Comparison of ENCODE assay signal across 1 cellular context in the genomic region with DNA sequence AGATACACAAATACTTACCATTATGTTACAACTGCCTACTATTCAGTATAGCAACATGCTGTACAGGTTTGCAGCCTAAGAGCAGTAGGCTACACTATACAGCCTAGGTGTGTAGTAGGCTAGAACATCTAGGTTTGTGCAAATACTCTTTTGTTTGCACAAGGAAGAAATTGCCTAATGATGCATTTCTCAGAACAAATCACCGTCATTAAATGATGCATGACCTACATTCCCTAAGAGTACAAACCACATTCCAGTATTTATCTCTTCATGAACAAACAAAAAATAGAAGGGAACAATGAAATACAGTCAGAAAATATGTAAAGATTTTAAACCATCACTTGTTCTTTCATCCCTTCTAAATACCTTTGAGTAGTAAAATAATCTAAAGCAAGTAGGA.
TF ChIP-seq lines count a peak whose summit lies in the region.

No MANE protein-coding gene starts in this region.

TF ChIP-seq in HepG2, 621 proteins besides CTCF, POLR2A, EP300 and RAD21 (continued from another document):
- TF ChIP-seq YEATS2 (CRISPR knock-in tag; IDR thresholded peaks at IDR 0.05; ENCODE audit: borderline replicate concordance), result no peak
- TF ChIP-seq GABPA (IDR thresholded peaks at IDR 0.05; ENCODE audit: low read depth, low read length), result no peak
- no peak for TF ChIP-seq GABPA (CRISPR knock-in tag; IDR thresholded peaks at IDR 0.05; ENCODE audit: low read depth)
- TF ChIP-seq, protein P1, sequence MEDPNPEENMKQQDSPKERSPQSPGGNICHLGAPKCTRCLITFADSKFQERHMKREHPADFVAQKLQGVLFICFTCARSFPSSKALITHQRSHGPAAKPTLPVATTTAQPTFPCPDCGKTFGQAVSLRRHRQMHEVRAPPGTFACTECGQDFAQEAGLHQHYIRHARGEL (CRISPR knock-in tag; IDR thresholded peaks at IDR 0.05), result no peak
- TF ChIP-seq FOXA3 (CRISPR knock-in tag; IDR thresholded peaks at IDR 0.05), result peak; percentile 66
- no peak for TF ChIP-seq STAG1 (CRISPR knock-in tag; IDR thresholded peaks at IDR 0.05)
- no peak for TF ChIP-seq RXRA (CRISPR knock-in tag; IDR thresholded peaks at IDR 0.05)
- no peak for TF ChIP-seq SRSF9 (IDR thresholded peaks at IDR 0.05; ENCODE audit: borderline replicate concordance, insufficient read depth, low read depth, low read length, poor library complexity, severe bottlenecking)
- TF ChIP-seq KDM1A (CRISPR knock-in tag; IDR thresholded peaks at IDR 0.05), result 0 out of 2 replicates have a peak, but pooled peaks have one; percentile 42
- no peak for TF ChIP-seq HNF4A (CRISPR knock-in tag; IDR thresholded peaks at IDR 0.05)
- TF ChIP-seq SATB2 (CRISPR knock-in tag; IDR thresholded peaks at IDR 0.05), result no peak
- TF ChIP-seq JUND (CRISPR knock-in tag; IDR thresholded peaks at IDR 0.05), result no peak
- peak; percentile 82; the same call in 1 of the 2 replicates for TF ChIP-seq SOX5 (CRISPR knock-in tag; IDR thresholded peaks at IDR 0.05; ENCODE audit: borderline replicate concordance)
- peak; percentile 72 for TF ChIP-seq GATAD2A (CRISPR knock-in tag; IDR thresholded peaks at IDR 0.05)
- TF ChIP-seq ZEB1 (IDR thresholded peaks at IDR 0.05; ENCODE audit: insufficient replicate concordance, low read depth), result no peak
- 0 out of 2 replicates have a peak, but pooled peaks have one; percentile 57 for TF ChIP-seq ZNF12 (CRISPR knock-in tag; IDR thresholded peaks at IDR 0.05)
- TF ChIP-seq ZNF879 (CRISPR knock-in tag; IDR thresholded peaks at IDR 0.05), result no peak
- TF ChIP-seq MED13 (CRISPR knock-in tag; IDR thresholded peaks at IDR 0.05), result no peak
- TF ChIP-seq WIZ (CRISPR knock-in tag; IDR thresholded peaks at IDR 0.05), result no peak
- no peak for TF ChIP-seq ZNF121 (CRISPR knock-in tag; IDR thresholded peaks at IDR 0.05)
- TF ChIP-seq HDAC6 (IDR thresholded peaks at IDR 0.05; ENCODE audit: low read depth, low read length), result no peak
- TF ChIP-seq CENPX (CRISPR knock-in tag; IDR thresholded peaks at IDR 0.05), result no peak
- no peak for TF ChIP-seq SALL2 (CRISPR knock-in tag; IDR thresholded peaks at IDR 0.05)
- TF ChIP-seq ZNF468 (CRISPR knock-in tag; IDR thresholded peaks at IDR 0.05), result no peak
- peak; percentile 61 for TF ChIP-seq GFI1 (CRISPR knock-in tag; IDR thresholded peaks at IDR 0.05; ENCODE audit: borderline replicate concordance)
- no peak for TF ChIP-seq KLF11 (CRISPR knock-in tag; IDR thresholded peaks at IDR 0.05)
- no peak for TF ChIP-seq RFX5 (IDR thresholded peaks at IDR 0.05; ENCODE audit: low read depth, low read length)
TF ChIP-seq in HepG2: peak in this region for 30.
